ENCODE assay signal across 14 cellular contexts in genomic region chr5:158154226-158155005, GRCh38.
A peak's percentile ranks its signal among the peaks of the same experiment; 100 is the strongest.
DNase-seq lines count a peak whose midpoint lies in the region; ATAC-seq and TF ChIP-seq lines count a peak whose summit lies in the region.
"Had no signal": no experiment of that assay in that cellular context is flagged by ENCODE, and none has a peak within 500 bp of the region (broad histone marks: within the 10 kb centered on the region; RNA-seq: fewer than 3 reads in every experiment).

No MANE protein-coding gene starts in this region.

- no peak overlapping the region for H3K4ac ChIP-seq in mesenchymal stem cell (ENCODE audit: low read depth in 1 of 2, low read length in 2 of 2)

- H3K27ac Mint-ChIP-seq in Caco-2 (ENCODE audit: unreplicated experiment) = no peak overlapping the region
- H3K27ac Mint-ChIP-seq in activated naive CD4-positive, alpha-beta T cell treated with anti-CD3 and anti-CD28 coated beads, Interleukin-2, amount 50 U/mL, for 72 hours = no peak overlapping the region
- no peak overlapping the region for H3K27ac Mint-ChIP-seq in activated T-cell treated with anti-CD3 and anti-CD28 coated beads, Interleukin-2, amount 50 U/mL, for 72 hours

- H3K14ac ChIP-seq in mesenchymal stem cell (ENCODE audit: low read length in 2 of 2) = no peak overlapping the region

- H3K36me3 ChIP-seq in PC-3 (ENCODE audit: low read depth, low read length) = no peaks in the 10 kb centered on the region
- H3K36me3 ChIP-seq in mesenchymal stem cell (ENCODE audit: control insufficient read depth in 1 of 2, insufficient read depth in 2 of 2, low read depth in 1 of 2, low read length in 2 of 2) = no peaks in the 10 kb centered on the region
- H3K36me3 ChIP-seq in Caco-2 (ENCODE audit: control insufficient read depth, insufficient read depth, low read length) = no peaks in the 10 kb centered on the region

- H3K36me3 Mint-ChIP-seq in Caco-2 (ENCODE audit: insufficient read depth, unreplicated experiment) = no peaks in the 10 kb centered on the region
- H3K36me3 Mint-ChIP-seq in activated naive CD4-positive, alpha-beta T cell treated with anti-CD3 and anti-CD28 coated beads, Interleukin-2, amount 50 U/mL, for 72 hours = no peaks in the 10 kb centered on the region
- H3K36me3 Mint-ChIP-seq in activated T-cell treated with anti-CD3 and anti-CD28 coated beads, Interleukin-2, amount 50 U/mL, for 72 hours (ENCODE audit: insufficient read depth in 2 of 2) = no peaks in the 10 kb centered on the region

- H3K4me3 ChIP-seq in PC-3 (ENCODE audit: low read length) (no peak overlapping the region), mesenchymal stem cell (ENCODE audit: insufficient read depth in 1 of 2, low read depth in 1 of 2, low read length in 2 of 2) (peak overlapping the region in 1 of 2 experiments; percentile 50), Caco-2 (ENCODE audit: low read depth, low read length) (no peak overlapping the region)

- no peaks in the 10 kb centered on the region for H3K9me3 Mint-ChIP-seq in Caco-2 (ENCODE audit: unreplicated experiment)
- no peaks in the 10 kb centered on the region for H3K9me3 Mint-ChIP-seq in activated naive CD4-positive, alpha-beta T cell treated with anti-CD3 and anti-CD28 coated beads, Interleukin-2, amount 50 U/mL, for 72 hours
- no peaks in the 10 kb centered on the region for H3K9me3 Mint-ChIP-seq in activated T-cell treated with anti-CD3 and anti-CD28 coated beads, Interleukin-2, amount 50 U/mL, for 72 hours

- H2AFZ ChIP-seq in PC-3 (ENCODE audit: low read length) = no peak overlapping the region
- no peak overlapping the region for H2AFZ ChIP-seq in mesenchymal stem cell (ENCODE audit: low read depth, low read length)

- H2BK5ac ChIP-seq in mesenchymal stem cell (ENCODE audit: low read depth, low read length, poor library complexity, severe bottlenecking) = no peak overlapping the region

- H3K4me1 ChIP-seq in PC-3 (ENCODE audit: insufficient read depth, low read length) (peaks cover 6% of the 10 kb centered on the region; the same call in 1 of the 2 replicates), mesenchymal stem cell (ENCODE audit: control insufficient read depth, insufficient read depth, low read depth, low read length) (no peaks in the 10 kb centered on the region), Caco-2 (no peaks in the 10 kb centered on the region)

- H3K4me3 Mint-ChIP-seq in Caco-2 (ENCODE audit: unreplicated experiment) = no peak overlapping the region
- H3K4me3 Mint-ChIP-seq in activated T-cell treated with anti-CD3 and anti-CD28 coated beads, Interleukin-2, amount 50 U/mL, for 72 hours = no peak overlapping the region
- H3K4me3 Mint-ChIP-seq: neural crest cell had no signal

- no peaks in the 10 kb centered on the region for H4K20me1 ChIP-seq in PC-3 (ENCODE audit: low read length)

- H3K27ac ChIP-seq in PC-3 (ENCODE audit: low read length) (no peak overlapping the region), epithelial cell of prostate (no peak overlapping the region), mesenchymal stem cell (ENCODE audit: low read length, poor library complexity, severe bottlenecking) (no peak overlapping the region)

- H3K79me2 ChIP-seq in PC-3 (ENCODE audit: low read length) = no peaks in the 10 kb centered on the region

- no peak overlapping the region for H2AK5ac ChIP-seq in mesenchymal stem cell (ENCODE audit: low read length, severe bottlenecking)

- no peak overlapping the region for H2BK120ac ChIP-seq in mesenchymal stem cell (ENCODE audit: low read depth, low read length)

- H3K27me3 ChIP-seq in PC-3 (ENCODE audit: low read length) (peaks cover 52% of the 10 kb centered on the region), mesenchymal stem cell (ENCODE audit: control insufficient read depth in 1 of 2, insufficient read depth in 1 of 2, low read length in 2 of 2) (no peaks in the 10 kb centered on the region), Caco-2 (replicated peaks; ENCODE audit: control insufficient read depth, insufficient read depth, low read length) (no peaks in the 10 kb centered on the region; the same call in 1 of the 2 replicates)

- no peak overlapping the region for H3K9ac ChIP-seq in PC-3 (ENCODE audit: low read length)
- peak overlapping the region; percentile 42 for H3K9ac ChIP-seq in mesenchymal stem cell (ENCODE audit: low read length)

- H4K91ac ChIP-seq in mesenchymal stem cell (ENCODE audit: low read length) = no peak overlapping the region

- CTCF ChIA-PET in PC-3 (lab: Charles Lee) = no interaction called here
- CTCF ChIA-PET in Caco-2 (lab: Charles Lee) = no interaction called here

- H3K27me3 Mint-ChIP-seq in Caco-2 (ENCODE audit: insufficient read depth, unreplicated experiment) = peaks cover 18% of the 10 kb centered on the region
- peaks cover 6% of the 10 kb centered on the region for H3K27me3 Mint-ChIP-seq in activated T-cell treated with anti-CD3 and anti-CD28 coated beads, Interleukin-2, amount 50 U/mL, for 72 hours (ENCODE audit: low read depth)

- no peaks in the 10 kb centered on the region for H3F3A ChIP-seq in PC-3 (ENCODE audit: low read length, unreplicated experiment)

- H4K8ac ChIP-seq in mesenchymal stem cell (ENCODE audit: low read length) = no peak overlapping the region

- no peak overlapping the region for H2BK12ac ChIP-seq in mesenchymal stem cell (ENCODE audit: low read length in 2 of 2)

- H3K18ac ChIP-seq in mesenchymal stem cell (ENCODE audit: low read depth in 1 of 2, low read length in 2 of 2) = no peak overlapping the region

- intact Hi-C loops in PC-3 (cut with micrococcal nuclease) (no loop called here), Caco-2 (cut with micrococcal nuclease; ENCODE audit: unreplicated experiment) (no loop called here)

- no peak overlapping the region for H2BK15ac ChIP-seq in mesenchymal stem cell (ENCODE audit: low read depth, poor library complexity, severe bottlenecking)

- no peak overlapping the region for H3K23ac ChIP-seq in mesenchymal stem cell (ENCODE audit: low read length in 2 of 2)

- H3K9me2 ChIP-seq in PC-3 (replicated peaks; ENCODE audit: low read length) = no peaks in the 10 kb centered on the region

- DNase-seq in AG08395 (ENCODE audit: low spot score) (peak; percentile 91), PC-3 (peak; percentile 81), epithelial cell of prostate (ENCODE audit: low read depth, low spot score) (peak; percentile 61), mesenchymal stem cell (peak; percentile 58), GM10266 (ENCODE audit: extremely low spot score) (no peak), Caco-2 (no peak)
- no peak for DNase-seq in activated naive CD4-positive, alpha-beta T cell treated with anti-CD3 and anti-CD28 coated beads, Interleukin-2, amount 50 U/mL, for 72 hours (ENCODE audit: low spot score in 2 of 2)
- DNase-seq in activated T-cell treated with anti-CD3 and anti-CD28 coated beads, Interleukin-2, amount 50 U/mL, for 72 hours = no peak
- DNase-seq: C1 segment of cervical spinal cord, caudate nucleus, hypothalamus, SW 1271, trophoblast cell had no signal

- H3K4me2 ChIP-seq in PC-3 (ENCODE audit: low read length) (no peak overlapping the region), mesenchymal stem cell (ENCODE audit: low read length, poor library complexity, severe bottlenecking) (no peak overlapping the region)

- H3K4me1 Mint-ChIP-seq in Caco-2 (ENCODE audit: low read depth, unreplicated experiment) = no peaks in the 10 kb centered on the region
- no peaks in the 10 kb centered on the region for H3K4me1 Mint-ChIP-seq in activated T-cell treated with anti-CD3 and anti-CD28 coated beads, Interleukin-2, amount 50 U/mL, for 72 hours (ENCODE audit: low read depth)
- H3K4me1 Mint-ChIP-seq: neural crest cell had no signal

- no peaks in the 10 kb centered on the region for H3K79me1 ChIP-seq in mesenchymal stem cell (replicated peaks; ENCODE audit: low read length, poor library complexity, severe bottlenecking)

- ATAC-seq in PC-3 = peak; percentile 40
- ATAC-seq in activated naive CD4-positive, alpha-beta T cell treated with anti-CD3 and anti-CD28 coated beads, Interleukin-2, amount 50 U/mL, for 72 hours = no peak
- ATAC-seq in activated T-cell treated with anti-CD3 and anti-CD28 coated beads, Interleukin-2, amount 50 U/mL, for 72 hours (replicated peaks in 1 of 2) = no peak

- H3K9me3 ChIP-seq in PC-3 (ENCODE audit: low read length) (no peaks in the 10 kb centered on the region), mesenchymal stem cell (ENCODE audit: control insufficient read depth, low read length) (no peaks in the 10 kb centered on the region), Caco-2 (no peaks in the 10 kb centered on the region)

- POLR2A ChIA-PET in PC-3 (lab: Charles Lee; ENCODE audit: unreplicated experiment) = no interaction called here
- POLR2A ChIA-PET in Caco-2 (lab: Charles Lee) = no interaction called here

- BruUV-seq in PC-3 (replicated peaks; lab: Mats Ljungman, UMichigan) (no TSS peak), Caco-2 (replicated peaks; lab: Mats Ljungman, UMichigan) (no TSS peak)

- 91% methylated on average over 3 of the region's 3 CpGs for WGBS in mesenchymal stem cell

- TF ChIP-seq CTCF in PC-3 (conservative IDR thresholded peaks at IDR 0.05; ENCODE audit: low read depth, low read length) = no peak
- no peak for TF ChIP-seq CTCF in GM10266 (IDR thresholded peaks at IDR 0.05; ENCODE audit: control insufficient read depth, insufficient read depth, low read depth, missing control alignments)
- no peak for TF ChIP-seq CTCF in Caco-2 (IDR thresholded peaks at IDR 0.05; ENCODE audit: insufficient read depth in 1 of 2, low read depth in 1 of 2, low read length in 1 of 2, severe bottlenecking in 1 of 2, unreplicated experiment in 1 of 2)

Comparison
In these comparisons a context has a peak if more than half of its experiments do, and no peak if none do; other contexts are left out.
1. DNase-seq: peak in AG08395 (single experiment), PC-3 (single experiment), epithelial cell of prostate (single experiment) and mesenchymal stem cell (single experiment); none in GM10266 (single experiment), Caco-2 (0 of 2), activated naive CD4-positive, alpha-beta T cell treated with anti-CD3 and anti-CD28 coated beads, Interleukin-2, amount 50 U/mL, for 72 hours (0 of 2) and activated T-cell treated with anti-CD3 and anti-CD28 coated beads, Interleukin-2, amount 50 U/mL, for 72 hours (0 of 2).